Comparison of ENCODE assay signal across 8 cellular contexts in the genomic region with DNA sequence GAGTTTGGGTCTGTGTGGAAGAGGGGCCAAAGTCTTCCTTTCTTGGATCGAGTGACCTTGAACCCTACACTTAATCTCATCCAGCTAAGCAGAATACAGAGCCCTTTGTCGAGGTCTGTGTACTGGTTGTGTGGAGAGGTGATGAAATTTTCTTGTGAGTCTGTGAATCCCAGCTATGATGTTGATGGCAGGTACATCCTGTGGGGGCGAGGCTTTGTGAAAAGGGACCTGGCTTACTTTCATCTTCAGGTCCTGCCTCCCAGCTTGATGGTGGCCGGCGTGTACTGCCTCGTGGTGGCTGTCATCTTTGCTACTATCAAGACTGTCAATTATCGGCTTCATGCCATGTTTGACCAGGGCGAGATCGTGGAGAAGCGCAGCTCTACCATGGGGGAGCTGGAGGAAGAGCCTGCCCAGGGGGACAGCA. TPM values are rescaled to one million over a fixed set of nuclear protein-coding genes. Genes with fewer than 3 reads are reported as not detected.
DNase-seq lines count a peak whose midpoint lies in the region; TF ChIP-seq lines count a peak whose summit lies in the region.

No MANE protein-coding gene starts in this region.

- H3K27me3 ChIP-seq in BLaER1 treated with 17β-estradiol and CSF1 and Interleukin-3, amounts not matched to agents 10 nM and 100 nM: no peaks in the 10 kb centered on the region
- H3K27me3 ChIP-seq in OCI-LY1 (ENCODE audit: insufficient read depth, low read length): no peaks in the 10 kb centered on the region
- no peaks in the 10 kb centered on the region for H3K27me3 ChIP-seq in effector memory CD4-positive, alpha-beta T cell (replicated peaks; ENCODE audit: control insufficient read depth, insufficient read depth, low read length, poor library complexity, severe bottlenecking)
- H3K27me3 ChIP-seq in neural progenitor cell: no peaks in the 10 kb centered on the region

- peaks cover 45 to 64% (median 58%) of the 10 kb centered on the region in 11 experiments for H3K36me3 ChIP-seq in BLaER1 treated with 17β-estradiol and CSF1 and Interleukin-3, amounts not matched to agents 10 nM and 100 nM
- H3K36me3 ChIP-seq in OCI-LY1 (ENCODE audit: insufficient read depth, low read length) (peaks cover 45% of the 10 kb centered on the region), neural progenitor cell (no peaks in the 10 kb centered on the region)
- H3K36me3 ChIP-seq in effector memory CD4-positive, alpha-beta T cell (ENCODE audit: control insufficient read depth, insufficient read depth, low read length): peaks cover 46% of the 10 kb centered on the region

- H3K4me3 ChIP-seq in BLaER1 treated with 17β-estradiol and CSF1 and Interleukin-3, amounts not matched to agents 10 nM and 100 nM: peak overlapping the region; percentile 78 to 98 (median 91)
- H3K4me3 ChIP-seq in OCI-LY1 (ENCODE audit: low read depth, low read length, poor library complexity, severe bottlenecking) (peak overlapping the region; percentile 76), neural progenitor cell (peak overlapping the region; percentile 80)
- peak overlapping the region; percentile 82 for H3K4me3 ChIP-seq in effector memory CD4-positive, alpha-beta T cell (ENCODE audit: insufficient read depth, low read depth, low read length, poor library complexity, severe bottlenecking)

- no peaks in the 10 kb centered on the region for H3K9me3 ChIP-seq in BLaER1 treated with 17β-estradiol and CSF1 and Interleukin-3, amounts not matched to agents 10 nM and 100 nM (replicated peaks in 1 of 11)
- H3K9me3 ChIP-seq in OCI-LY1 (ENCODE audit: low read length): no peaks in the 10 kb centered on the region
- no peaks in the 10 kb centered on the region for H3K9me3 ChIP-seq in effector memory CD4-positive, alpha-beta T cell (ENCODE audit: control insufficient read depth, low read length)
- H3K9me3 ChIP-seq in neural progenitor cell (ENCODE audit: low read depth): no peaks in the 10 kb centered on the region

- peaks cover 9% of the 10 kb centered on the region; the same call in 1 of the 2 replicates for H3K79me2 ChIP-seq in OCI-LY1 (ENCODE audit: insufficient read depth, low read length)
- peaks cover 46% of the 10 kb centered on the region for H3K79me2 ChIP-seq in neural progenitor cell (ENCODE audit: low read depth)

- peaks cover 7% of the 10 kb centered on the region for H3K27me3 Mint-ChIP-seq in neural progenitor cell (ENCODE audit: insufficient read depth, low read depth)

- peak overlapping the region; percentile 92 for H3K4me3 Mint-ChIP-seq in neural progenitor cell

- peaks cover 5% of the 10 kb centered on the region for H3K36me3 Mint-ChIP-seq in neural progenitor cell

- peak overlapping the region; percentile 64 to 90 (median 83); a peak in 21 of 22 replicates for H3K27ac ChIP-seq in BLaER1 treated with 17β-estradiol and CSF1 and Interleukin-3, amounts not matched to agents 10 nM and 100 nM
- H3K27ac ChIP-seq in OCI-LY1 (ENCODE audit: low read depth, low read length, poor library complexity, severe bottlenecking) (peak overlapping the region; percentile 54), neural progenitor cell (no peak overlapping the region)
- peak overlapping the region; percentile 86 for H3K27ac ChIP-seq in effector memory CD4-positive, alpha-beta T cell (ENCODE audit: insufficient read depth, low read length, poor library complexity, severe bottlenecking)

- no peak for DNase-seq in effector memory CD4-positive, alpha-beta T cell
- DNase-seq in neural progenitor cell (ENCODE audit: low spot score) (no peak), cerebellum (ENCODE audit: low spot score) (no peak), HPDE6-E6E7 (ENCODE audit: extremely low spot score) (no peak), CD1c-positive myeloid dendritic cell (ENCODE audit: extremely low spot score) (no peak), DMS79 (lab: John Stamatoyannopoulos, UW) (no peak)

- H3K9me3 Mint-ChIP-seq in neural progenitor cell: no peaks in the 10 kb centered on the region

- no peaks in the 10 kb centered on the region for H3F3A ChIP-seq in OCI-LY1 (ENCODE audit: insufficient read depth, low read length)
- peaks cover 19% of the 10 kb centered on the region for H3F3A ChIP-seq in neural progenitor cell (ENCODE audit: low read depth)

- H3K4me1 ChIP-seq in BLaER1 treated with 17β-estradiol and CSF1 and Interleukin-3, amounts not matched to agents 10 nM and 100 nM: peaks cover 41 to 53% (median 47%) of the 10 kb centered on the region in 10 experiments
- H3K4me1 ChIP-seq in OCI-LY1 (ENCODE audit: insufficient read depth, low read length, severe bottlenecking) (peaks cover 57% of the 10 kb centered on the region), neural progenitor cell (peaks cover 19% of the 10 kb centered on the region)
- H3K4me1 ChIP-seq in effector memory CD4-positive, alpha-beta T cell (ENCODE audit: control insufficient read depth, insufficient read depth, low read length, poor library complexity, severe bottlenecking): peaks cover 36% of the 10 kb centered on the region

- peak overlapping the region; percentile 91 to 100 (median 98) for H3K4me2 ChIP-seq in BLaER1 treated with 17β-estradiol and CSF1 and Interleukin-3, amounts not matched to agents 10 nM and 100 nM
- H3K4me2 ChIP-seq in OCI-LY1 (ENCODE audit: low read length) (peak overlapping the region; percentile 98), neural progenitor cell (peak overlapping the region; percentile 96)

- H4K20me1 ChIP-seq in BLaER1 treated with 17β-estradiol and CSF1 and Interleukin-3, amounts not matched to agents 10 nM and 100 nM: peaks cover 24 to 80% (median 72%) of the 10 kb centered on the region in 11 experiments; a peak in 21 of 22 replicates
- H4K20me1 ChIP-seq in OCI-LY1 (ENCODE audit: insufficient read depth, low read length): no peaks in the 10 kb centered on the region
- H4K20me1 ChIP-seq in neural progenitor cell (ENCODE audit: low read depth): peaks cover 27% of the 10 kb centered on the region

- TF ChIP-seq CTCF in OCI-LY1 (IDR thresholded peaks at IDR 0.05; ENCODE audit: low read length): no peak
- TF ChIP-seq CTCF in neural progenitor cell (IDR thresholded peaks at IDR 0.05): no peak

- peaks cover 22% of the 10 kb centered on the region for H3K4me1 Mint-ChIP-seq in neural progenitor cell

- H3K9me2 ChIP-seq in OCI-LY1 (ENCODE audit: low read depth, low read length): no peaks in the 10 kb centered on the region

- H2AFZ ChIP-seq in OCI-LY1 (ENCODE audit: low read length) (no peak overlapping the region), neural progenitor cell (replicated peaks) (no peak overlapping the region)

- H3K9ac ChIP-seq in BLaER1 treated with 17β-estradiol and CSF1 and Interleukin-3, amounts not matched to agents 10 nM and 100 nM: peak overlapping the region; percentile 76 to 93 (median 89)
- H3K9ac ChIP-seq in OCI-LY1 (ENCODE audit: low read length) (peak overlapping the region; percentile 93), neural progenitor cell (peak overlapping the region; percentile 61)

- peak overlapping the region; percentile 64 for H3K27ac Mint-ChIP-seq in neural progenitor cell

RNA-seq across cellular contexts. Expression of gene PCNX3, which starts 1.0 kb away (rescaled TPM):
- total RNA-seq in neural progenitor cell (ENCODE audit: low replicate concordance) (6.6 and 19.3 TPM in 2 replicates), cerebellum (13.8 TPM)

RNA-seq across cellular contexts. Expression of gene MAP3K11, which starts 2.6 kb away (rescaled TPM):
- 9.9 and 42.0 TPM in 2 replicates for total RNA-seq in neural progenitor cell (ENCODE audit: low replicate concordance)
- 15.2 TPM for total RNA-seq in cerebellum

RNA-seq across cellular contexts. Expression of gene KCNK7, which starts 21.0 kb away (rescaled TPM):
- total RNA-seq in neural progenitor cell (ENCODE audit: low replicate concordance): 0.34 TPM in 1 of 2 replicates, not detected in the other
- total RNA-seq in cerebellum: 0.27 TPM

RNA-seq across cellular contexts. Expression of gene SIPA1, which starts 21.3 kb away (rescaled TPM):
- 4.7 and 16.4 TPM in 2 replicates for total RNA-seq in neural progenitor cell (ENCODE audit: low replicate concordance)
- total RNA-seq in cerebellum: 10.2 TPM

RNA-seq across cellular contexts. Expression of gene EHBP1L1, which starts 40.7 kb away (rescaled TPM):
- total RNA-seq in neural progenitor cell (ENCODE audit: low replicate concordance) (4.7 and 5.1 TPM in 2 replicates), cerebellum (11.4 TPM)
